8 cellular contexts compared by ENCODE assay signal in genomic region chr9:15307523-15307841, GRCh38. TPM values are rescaled to one million over a fixed set of nuclear protein-coding genes. Genes with fewer than 3 reads are reported as not detected.
A peak's percentile ranks its signal among the peaks of the same experiment; 100 is the strongest.
DNase-seq lines count a peak whose midpoint lies in the region; ATAC-seq and TF ChIP-seq lines count a peak whose summit lies in the region.

No MANE protein-coding gene starts in this region.

- no peak for DNase-seq in AG04449 (ENCODE audit: low read depth, low spot score)
- no peak for DNase-seq in esophagus muscularis mucosa (ENCODE audit: extremely low spot score)
- DNase-seq in skeletal muscle cell (ENCODE audit: low read depth), result no peak
- no peak for DNase-seq in RKO (ENCODE audit: low spot score)
- no peak for DNase-seq in NCI-H2081 (lab: John Stamatoyannopoulos, UW)
- DNase-seq in NCI-H2227 treated with DMSO at 0.1 percent for 48 hours (lab: John Stamatoyannopoulos, UW), result no peak

- ATAC-seq in GM21367 (IDR thresholded peaks at IDR 0.05; ENCODE audit: unreplicated experiment), result peak; percentile 15

- peaks cover 27% of the 10 kb centered on the region; the same call in 1 of the 2 replicates for H3K79me2 ChIP-seq in Loucy (ENCODE audit: insufficient read depth, low read length)

- no peaks in the 10 kb centered on the region for H3K9me2 ChIP-seq in Loucy (replicated peaks; ENCODE audit: low read depth, low read length)

- peak overlapping the region; percentile 64 for H3K4me2 ChIP-seq in Loucy (ENCODE audit: low read depth, low read length, poor library complexity, severe bottlenecking)

- no peak for TF ChIP-seq EP300 in esophagus muscularis mucosa (IDR thresholded peaks at IDR 0.05)

- intact Hi-C loops in esophagus muscularis mucosa (cut with DNase I), result loop anchor here (5.0 kb wide), 1 partner anchor 95 kb away; no protein-coding TSS in a partner anchor

- H3K27ac ChIP-seq in esophagus muscularis mucosa (replicated peaks in 1 of 4), result peak overlapping the region; percentile 89 to 95 (median 94)

- 20% methylated on average over 9 of the region's 12 CpGs for WGBS in esophagus muscularis mucosa

- H3F3A ChIP-seq in Loucy (ENCODE audit: low read depth), result peaks cover 4% of the 10 kb centered on the region; the same call in 1 of the 2 replicates

- H3K27me3 ChIP-seq in Loucy (ENCODE audit: insufficient read depth, low read length, poor library complexity, severe bottlenecking) (no peaks in the 10 kb centered on the region), esophagus muscularis mucosa (no peaks in the 10 kb centered on the region)

- no peaks in the 10 kb centered on the region for H3K9me3 ChIP-seq in Loucy (ENCODE audit: insufficient read depth, low read depth, low read length)
- no peaks in the 10 kb centered on the region for H3K9me3 ChIP-seq in esophagus muscularis mucosa

- no peaks in the 10 kb centered on the region for H4K20me1 ChIP-seq in Loucy (ENCODE audit: insufficient read depth, low read length, poor library complexity, severe bottlenecking)

- TF ChIP-seq CTCF in AG04449 (IDR thresholded peaks at IDR 0.05; ENCODE audit: insufficient read depth, low read length, missing control alignments) (no peak), Loucy (conservative IDR thresholded peaks at IDR 0.05; ENCODE audit: low read length) (no peak), esophagus muscularis mucosa (IDR thresholded peaks at IDR 0.05) (no peak)

- H3K36me3 ChIP-seq in Loucy (ENCODE audit: insufficient read depth, low read length) (no peaks in the 10 kb centered on the region), esophagus muscularis mucosa (no peaks in the 10 kb centered on the region)

- H3K9ac ChIP-seq in Loucy (ENCODE audit: low read depth, low read length, poor library complexity, severe bottlenecking), result no peak overlapping the region

- H3K4me3 ChIP-seq in AG04449 (ENCODE audit: low read depth, low read length) (peak overlapping the region; percentile 87), Loucy (ENCODE audit: low read length, poor library complexity, severe bottlenecking) (peak overlapping the region; percentile 89), esophagus muscularis mucosa (peak overlapping the region; percentile 87 to 98 (median 94)), skeletal muscle cell (ENCODE audit: low read depth, low read length) (peak overlapping the region; percentile 89)

- H2AFZ ChIP-seq in Loucy (ENCODE audit: low read length), result peak overlapping the region; percentile 69

- H3K4me1 ChIP-seq in Loucy (ENCODE audit: insufficient read depth, low read length, poor library complexity, severe bottlenecking) (peaks cover 28% of the 10 kb centered on the region), esophagus muscularis mucosa (peaks cover 4 to 26% (median 17%) of the 10 kb centered on the region in 4 donors)

- no peak for TF ChIP-seq POLR2A in esophagus muscularis mucosa (IDR thresholded peaks at IDR 0.05; ENCODE audit: low read depth)

- POLR2A ChIA-PET in AG04449 (lab: Yijun Ruan, JAX), result interaction anchor here (1.4 kb wide), 1 partner anchor 116 kb away, joined by 7 read pairs; the partner anchor contains the start of gene SNAPC3

- CTCF ChIA-PET in AG04449 (lab: Yijun Ruan, JAX), result interaction anchor here (0.8 to 1.1 kb wide), 3 partner anchors 9 to 97 kb away, joined by 3 to 4 read pairs (median 3); no protein-coding TSS in a partner anchor

RNA-seq across cellular contexts. Expression of gene TTC39B, which starts 0.5 kb away (rescaled TPM):
- total RNA-seq in esophagus muscularis mucosa, result 10 to 100 TPM in 2 of 4 donors, 1 to 10 TPM in 2; 8.3 to 13.4 (median 10.9) TPM
